Comparison of ENCODE assay signal across 19 cellular contexts in the genomic region with DNA sequence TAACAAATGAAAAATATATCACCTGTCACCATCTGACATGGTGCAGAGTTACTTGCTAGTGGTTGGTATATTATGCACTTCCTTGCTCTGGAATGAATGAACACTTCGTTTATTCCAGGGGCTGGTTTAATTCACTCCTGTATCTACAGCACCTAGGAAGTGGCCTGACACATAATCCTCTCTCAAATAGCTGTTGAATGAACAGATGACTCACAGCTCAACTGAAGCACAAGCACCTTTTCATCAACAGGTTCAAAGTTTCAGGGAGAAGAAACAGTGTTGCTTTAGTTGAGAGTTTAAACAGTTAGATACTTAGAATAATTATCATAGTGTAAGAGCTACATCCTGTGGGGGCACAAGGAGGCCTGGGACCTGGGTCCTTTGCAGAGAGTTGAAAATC.
A peak's percentile ranks its signal among the peaks of the same experiment; 100 is the strongest.
DNase-seq lines count a peak whose midpoint lies in the region; ATAC-seq, FAIRE-seq and TF ChIP-seq lines count a peak whose summit lies in the region.
"Had no signal": no experiment of that assay in that cellular context is flagged by ENCODE, and none has a peak within 500 bp of the region (broad histone marks: within the 10 kb centered on the region; RNA-seq: fewer than 3 reads in every experiment).

No MANE protein-coding gene starts in this region.

- no peak for ATAC-seq in GM18909 (IDR thresholded peaks at IDR 0.05; ENCODE audit: poor library complexity, unreplicated experiment)
- ATAC-seq: CD8-positive, alpha-beta T cell had no signal

- peak overlapping the region; percentile 49 for H3K27ac Mint-ChIP-seq in nephron progenitor cell
- H3K27ac Mint-ChIP-seq: CD8-positive, alpha-beta T cell had no signal

- no peaks in the 10 kb centered on the region for H3K36me3 Mint-ChIP-seq in nephron progenitor cell (ENCODE audit: low read depth)
- H3K36me3 Mint-ChIP-seq: CD8-positive, alpha-beta T cell had no signal

- H3K4me3 Mint-ChIP-seq in nephron progenitor cell = peak overlapping the region; percentile 5
- H3K4me3 Mint-ChIP-seq: CD8-positive, alpha-beta T cell had no signal

- H3K36me3 ChIP-seq in bronchial epithelial cell (ENCODE audit: control insufficient read depth, insufficient read depth, low read length) = no peaks in the 10 kb centered on the region
- H3K36me3 ChIP-seq: BLaER1, SJCRH30 had no signal

- FAIRE-seq in bronchial epithelial cell (lab: Jason Lieb, UNC) = no peak
- FAIRE-seq: A204.1, GM19239 had no signal

- H3K4me3 ChIP-seq in bronchial epithelial cell (ENCODE audit: low read depth, low read length) = no peak overlapping the region
- H3K4me3 ChIP-seq: BLaER1, SJCRH30 had no signal

- peaks cover 77% of the 10 kb centered on the region for H3K4me1 Mint-ChIP-seq in nephron progenitor cell

- DNase-seq in A172 (ENCODE audit: low spot score) (peak; percentile 19), HT1080 (ENCODE audit: low read depth) (peak; percentile 51), bronchial epithelial cell (ENCODE audit: low read depth) (peak; percentile 39), nephron progenitor cell (no peak), SW 1271 (lab: John Stamatoyannopoulos, UW) (no peak), NCI-H2107 (lab: John Stamatoyannopoulos, UW) (no peak)
- DNase-seq in stimulated activated CD8-positive, alpha-beta memory T cell treated with anti-CD3 and anti-CD28 coated beads, Interleukin-4, amount 100 ng/mL, for 48 hours = no peak
- DNase-seq: CD8-positive, alpha-beta T cell; H7; MV-4-11; NCI-H1417; NCI-H187 treated with DMSO at 0.1 percent for 48 hours; NCI-H526 treated with DMSO at 0.1 percent for 48 hours; RPMI8226; SJCRH30 had no signal

- H3K27me3 ChIP-seq in bronchial epithelial cell (ENCODE audit: control insufficient read depth, insufficient read depth, low read length) = no peaks in the 10 kb centered on the region
- H3K27me3 ChIP-seq: BLaER1, SJCRH30 had no signal

- H3K27me3 Mint-ChIP-seq in nephron progenitor cell (ENCODE audit: low read depth, poor library complexity) = peaks cover 6% of the 10 kb centered on the region

- TF ChIP-seq CTCF in bronchial epithelial cell (IDR thresholded peaks at IDR 0.05; ENCODE audit: insufficient read depth, low read length, severe bottlenecking) (no peak), nephron progenitor cell (IDR thresholded peaks at IDR 0.05) (no peak)

- peaks cover 5% of the 10 kb centered on the region for H3K9me3 Mint-ChIP-seq in nephron progenitor cell

Comparison
In these comparisons a context has a peak if more than half of its experiments do, and no peak if none do; other contexts are left out.
1. DNase-seq: peak in A172 (single experiment), HT1080 (single experiment) and bronchial epithelial cell (single experiment); none in nephron progenitor cell (single experiment), SW 1271 (0 of 2), stimulated activated CD8-positive, alpha-beta memory T cell treated with anti-CD3 and anti-CD28 coated beads, Interleukin-4, amount 100 ng/mL, for 48 hours (single experiment) and NCI-H2107 (single experiment).